Comparison of ENCODE assay signal across 11 cellular contexts in the genomic region with DNA sequence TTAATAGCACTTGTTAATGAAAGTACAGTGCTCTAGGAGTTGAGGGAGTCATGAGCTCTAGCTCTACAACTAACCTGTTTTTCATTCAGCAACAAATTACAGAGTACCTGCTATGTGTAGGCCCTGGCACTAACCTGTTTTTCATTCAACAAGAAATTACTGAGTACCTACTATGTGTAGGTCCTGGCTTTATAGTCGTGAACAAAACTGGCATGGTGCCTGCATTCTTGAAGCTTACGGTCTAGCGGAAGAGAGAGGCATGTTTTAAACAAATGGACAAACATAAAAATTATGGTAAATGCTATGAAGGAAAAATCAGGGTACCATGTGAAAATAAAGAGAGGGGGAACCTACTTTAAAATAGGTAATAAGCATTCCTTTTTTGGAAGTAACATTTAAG. TPM values are rescaled to one million over a fixed set of nuclear protein-coding genes. Genes with fewer than 3 reads are reported as not detected.
A peak's percentile ranks its signal among the peaks of the same experiment; 100 is the strongest.
DNase-seq lines count a peak whose midpoint lies in the region; ATAC-seq and TF ChIP-seq lines count a peak whose summit lies in the region.
"Had no signal": no experiment of that assay in that cellular context is flagged by ENCODE, and none has a peak within 500 bp of the region (broad histone marks: within the 10 kb centered on the region; RNA-seq: fewer than 3 reads in every experiment).

No MANE protein-coding gene starts in this region.

- ATAC-seq in stimulated activated naive CD8-positive, alpha-beta T cell treated with anti-CD3 and anti-CD28 coated beads, Interleukin-15, Interleukin-2, amounts not matched to agents 100 U/mL and 50 U/mL, for 24 hours: no peak
- ATAC-seq in activated naive CD8-positive, alpha-beta T cell treated with anti-CD3 and anti-CD28 coated beads, Interleukin-2, amount 50 U/mL, for 24 hours: no peak
- ATAC-seq in right lobe of liver (no peak), upper lobe of right lung (no peak), HG03432 (IDR thresholded peaks at IDR 0.05; ENCODE audit: unreplicated experiment) (no peak), HG03280 (IDR thresholded peaks at IDR 0.05; ENCODE audit: unreplicated experiment) (no peak)

- H3K9me3 Mint-ChIP-seq in stimulated activated naive CD8-positive, alpha-beta T cell treated with anti-CD3 and anti-CD28 coated beads, Interleukin-15, Interleukin-2, amounts not matched to agents 100 ng/mL and 50 ng/mL, for 24 hours: no peaks in the 10 kb centered on the region
- H3K9me3 Mint-ChIP-seq in activated naive CD8-positive, alpha-beta T cell treated with anti-CD3 and anti-CD28 coated beads, Interleukin-2, amount 50 U/mL, for 24 hours: peaks cover 9% of the 10 kb centered on the region

- WGBS in right lobe of liver (ENCODE audit: insufficient coverage, low coverage, low lambda C conversion rate, missing lambda C conversion rate): 40% methylated on average over 3 of the region's 3 CpGs

- intact Hi-C loops in right lobe of liver (cut with DNase I) (no loop called here), upper lobe of right lung (cut with DNase I) (no loop called here)

- H3K9me3 ChIP-seq in right lobe of liver: no peaks in the 10 kb centered on the region
- H3K9me3 ChIP-seq in upper lobe of right lung: no peaks in the 10 kb centered on the region
- H3K9me3 ChIP-seq: adrenal gland had no signal

- no peak overlapping the region for H3K4me3 ChIP-seq in right lobe of liver
- H3K4me3 ChIP-seq in upper lobe of right lung: peak overlapping the region; percentile 78

- no peaks in the 10 kb centered on the region for H3K27me3 ChIP-seq in right lobe of liver
- H3K27me3 ChIP-seq in upper lobe of right lung: no peaks in the 10 kb centered on the region
- H3K27me3 ChIP-seq: adrenal gland had no signal

- H3K4me1 Mint-ChIP-seq in stimulated activated naive CD8-positive, alpha-beta T cell treated with anti-CD3 and anti-CD28 coated beads, Interleukin-15, Interleukin-2, amounts not matched to agents 100 ng/mL and 50 ng/mL, for 24 hours (ENCODE audit: low read depth): peaks cover 77% of the 10 kb centered on the region
- H3K4me1 Mint-ChIP-seq in activated naive CD8-positive, alpha-beta T cell treated with anti-CD3 and anti-CD28 coated beads, Interleukin-2, amount 50 U/mL, for 24 hours: peaks cover 73% of the 10 kb centered on the region

- DNase-seq in stimulated activated naive CD8-positive, alpha-beta T cell treated with anti-CD3 and anti-CD28 coated beads, Interleukin-15, Interleukin-2, amounts not matched to agents 100 U/mL and 50 U/mL, for 24 hours: no peak
- DNase-seq in activated naive CD8-positive, alpha-beta T cell treated with anti-CD3 and anti-CD28 coated beads, Interleukin-2, amount 50 U/mL, for 24 hours: no peak
- DNase-seq in right lobe of liver (no peak), upper lobe of right lung (no peak), hepatic stellate cell (ENCODE audit: low spot score) (no peak)
- DNase-seq: adrenal gland, DMS 273 treated with DMSO at 0.1 percent for 48 hours, SHP77 treated with DMSO at 0.1 percent for 48 hours had no signal

- H3K27me3 Mint-ChIP-seq in stimulated activated naive CD8-positive, alpha-beta T cell treated with anti-CD3 and anti-CD28 coated beads, Interleukin-15, Interleukin-2, amounts not matched to agents 100 ng/mL and 50 ng/mL, for 24 hours: no peaks in the 10 kb centered on the region
- H3K27me3 Mint-ChIP-seq in activated naive CD8-positive, alpha-beta T cell treated with anti-CD3 and anti-CD28 coated beads, Interleukin-2, amount 50 U/mL, for 24 hours: peaks cover 4% of the 10 kb centered on the region

- H3K36me3 Mint-ChIP-seq in stimulated activated naive CD8-positive, alpha-beta T cell treated with anti-CD3 and anti-CD28 coated beads, Interleukin-15, Interleukin-2, amounts not matched to agents 100 ng/mL and 50 ng/mL, for 24 hours (ENCODE audit: low read depth): peaks cover 66% of the 10 kb centered on the region
- H3K36me3 Mint-ChIP-seq in activated naive CD8-positive, alpha-beta T cell treated with anti-CD3 and anti-CD28 coated beads, Interleukin-2, amount 50 U/mL, for 24 hours (ENCODE audit: low read depth): peaks cover 62% of the 10 kb centered on the region

- H3K4me1 ChIP-seq in right lobe of liver (peaks cover 0 to 34% (median 12%) of the 10 kb centered on the region in 4 donors), upper lobe of right lung (peaks cover 36% of the 10 kb centered on the region)

- peaks cover 0 to 32% (median 6%) of the 10 kb centered on the region in 4 donors for H3K36me3 ChIP-seq in right lobe of liver
- H3K36me3 ChIP-seq in upper lobe of right lung: peaks cover 44% of the 10 kb centered on the region

- H3K4me3 Mint-ChIP-seq in stimulated activated naive CD8-positive, alpha-beta T cell treated with anti-CD3 and anti-CD28 coated beads, Interleukin-15, Interleukin-2, amounts not matched to agents 100 ng/mL and 50 ng/mL, for 24 hours: peak overlapping the region; percentile 96
- peak overlapping the region; percentile 99 for H3K4me3 Mint-ChIP-seq in activated naive CD8-positive, alpha-beta T cell treated with anti-CD3 and anti-CD28 coated beads, Interleukin-2, amount 50 U/mL, for 24 hours

- TF ChIP-seq CTCF in right lobe of liver (IDR thresholded peaks at IDR 0.05): no peak
- no peak for TF ChIP-seq CTCF in upper lobe of right lung (IDR thresholded peaks at IDR 0.05)

- H3K27ac ChIP-seq in right lobe of liver (peak overlapping the region in 2 of 3 donors; percentile 99), upper lobe of right lung (no peak overlapping the region)

- peak overlapping the region; percentile 99 for H3K27ac Mint-ChIP-seq in stimulated activated naive CD8-positive, alpha-beta T cell treated with anti-CD3 and anti-CD28 coated beads, Interleukin-15, Interleukin-2, amounts not matched to agents 100 ng/mL and 50 ng/mL, for 24 hours
- H3K27ac Mint-ChIP-seq in activated naive CD8-positive, alpha-beta T cell treated with anti-CD3 and anti-CD28 coated beads, Interleukin-2, amount 50 U/mL, for 24 hours: peak overlapping the region; percentile 99

- TF ChIP-seq POLR2A in right lobe of liver (IDR thresholded peaks at IDR 0.05): no peak

RNA-seq across cellular contexts. Expression of a gene that starts 2.2 kb away (rescaled TPM):
- total RNA-seq in right lobe of liver (10 to 100 TPM; 26.8 to 57.2 (median 40.4) TPM), upper lobe of right lung (156 TPM)

RNA-seq across cellular contexts. Expression of a gene that starts 12.4 kb away (rescaled TPM):
- not detected for total RNA-seq in right lobe of liver
- total RNA-seq in upper lobe of right lung: not detected
- total RNA-seq: adrenal gland had no signal

RNA-seq across cellular contexts. Expression of a gene that starts 26.6 kb away (rescaled TPM):
- total RNA-seq in right lobe of liver: 100 to 1,000 TPM in 3 of 6 experiments, 10 to 100 TPM in 3; 76.3 to 189 (median 120) TPM
- 326 TPM for total RNA-seq in upper lobe of right lung

RNA-seq across cellular contexts. Expression of a gene that starts 53.9 kb away (rescaled TPM):
- total RNA-seq in right lobe of liver: 10 to 100 TPM; 40.2 to 82.0 (median 44.9) TPM
- total RNA-seq in upper lobe of right lung: 78.2 TPM
